9 cellular contexts compared by ENCODE assay signal in genomic region chr1:98472878-98473277, GRCh38.
"Had no signal": no experiment of that assay in that cellular context is flagged by ENCODE, and none has a peak within 500 bp of the region (broad histone marks: within the 10 kb centered on the region; RNA-seq: fewer than 3 reads in every experiment).

No MANE protein-coding gene starts in this region.

- FAIRE-seq: H1, HTR-8/SVneo, K562 had no signal

- H3K4me2 ChIP-seq: GM23338 had no signal

- H3K9me3 ChIP-seq: HAP-1 had no signal

- H3K4me1 ChIP-seq: HAP-1 had no signal

- DNase-seq: H7, HFFc6, KG1 had no signal

- H3K4me3 ChIP-seq: GM23338, HAP-1, K562 had no signal

- ATAC-seq: GM23338, HCT116, K562 had no signal

- H3K36me3 ChIP-seq: HAP-1 had no signal
